ENCODE assay signal across 10 cellular contexts in the genomic region with DNA sequence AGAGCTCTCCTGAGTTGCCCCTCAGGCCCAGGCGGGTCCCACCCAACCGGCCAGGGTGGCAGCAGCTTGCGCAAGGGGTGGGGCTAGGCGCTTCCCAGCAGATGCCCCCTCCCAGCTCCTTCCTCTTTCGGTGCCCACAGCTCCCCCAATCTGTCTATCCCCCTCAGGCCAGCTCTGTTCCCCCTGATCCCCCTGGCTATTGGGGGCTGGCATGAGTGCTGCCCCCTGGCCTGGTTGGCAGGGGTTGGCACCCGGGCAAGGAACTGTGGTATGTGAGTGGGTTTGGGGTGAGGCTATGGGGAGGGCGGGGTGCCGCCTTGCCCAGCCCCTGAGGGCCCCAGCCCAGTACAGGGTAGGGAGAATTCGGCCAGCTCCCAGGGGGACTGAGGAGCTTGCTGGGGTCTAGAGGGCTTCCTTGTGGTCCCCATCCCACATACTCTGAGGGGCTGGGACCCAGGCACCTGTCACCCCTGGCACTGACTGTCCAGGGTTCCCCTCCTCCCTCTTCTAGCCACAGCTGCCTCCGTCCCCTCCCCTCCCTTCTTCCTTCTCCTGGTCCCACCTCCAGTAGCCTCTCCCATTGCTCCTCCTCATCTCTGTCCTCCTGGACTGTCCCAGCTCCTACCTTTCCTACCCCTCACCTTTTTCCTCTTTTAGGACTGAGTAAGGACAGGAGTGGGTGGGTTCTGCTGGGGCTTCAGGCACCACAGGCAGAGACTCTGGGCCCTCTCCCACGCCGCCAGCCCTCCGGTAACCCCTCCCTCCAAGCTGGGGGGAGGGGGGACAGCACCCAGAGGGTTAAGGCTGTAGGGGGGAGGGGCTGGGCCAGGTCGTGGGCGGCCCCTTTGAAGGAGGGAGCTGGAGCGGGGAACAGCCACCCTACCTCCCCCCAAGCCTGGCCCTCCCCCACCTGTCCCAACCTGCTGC. TPM values are rescaled to one million over a fixed set of nuclear protein-coding genes. Genes with fewer than 3 reads are reported as not detected.
A peak's percentile ranks its signal among the peaks of the same experiment; 100 is the strongest.
DNase-seq lines count a peak whose midpoint lies in the region; ATAC-seq, FAIRE-seq and TF ChIP-seq lines count a peak whose summit lies in the region.
"Had no signal": no experiment of that assay in that cellular context is flagged by ENCODE, and none has a peak within 500 bp of the region (broad histone marks: within the 10 kb centered on the region; RNA-seq: fewer than 3 reads in every experiment).

No MANE protein-coding gene starts in this region.

- no peak for FAIRE-seq in H1 (lab: Jason Lieb, UNC)

- ATAC-seq in GM19463 (IDR thresholded peaks at IDR 0.05; ENCODE audit: unreplicated experiment) = no peak
- no peak for ATAC-seq in HG02970 (IDR thresholded peaks at IDR 0.05; ENCODE audit: low FRiP score, unreplicated experiment)

- H3K4me1 ChIP-seq in H1 (replicated peaks in 1 of 4; ENCODE audit: control insufficient read depth in 3 of 4, insufficient read depth in 4 of 4, low read length in 3 of 4) (peaks cover 15 to 62% (median 44%) of the 10 kb centered on the region in 4 experiments), sigmoid colon (peaks cover 0 to 92% (median 78%) of the 10 kb centered on the region in 4 donors)

- TF ChIP-seq EP300 in H1 (IDR thresholded peaks at IDR 0.05; ENCODE audit: borderline replicate concordance in 1 of 2, low read depth in 2 of 2, low read length in 2 of 2) (no peak), sigmoid colon (IDR thresholded peaks at IDR 0.05) (no peak)

- H2BK5ac ChIP-seq in H1 (ENCODE audit: low read depth, low read length) = peak overlapping the region; percentile 54; the same call in 1 of the 2 replicates

- peak overlapping the region; percentile 12 for H4K91ac ChIP-seq in H1 (replicated peaks; ENCODE audit: insufficient read length, low read length)

- no peak overlapping the region for H2BK20ac ChIP-seq in H1 (ENCODE audit: low read length)

- H4K20me1 ChIP-seq in H1 (replicated peaks in 1 of 2; ENCODE audit: control insufficient read depth in 1 of 2, insufficient read depth in 2 of 2, low read length in 2 of 2) = peaks cover 0 to 17% of the 10 kb centered on the region in 2 experiments

- no peak overlapping the region for H3K56ac ChIP-seq in H1 (replicated peaks; ENCODE audit: insufficient read length, low read depth, low read length)

- H3K4ac ChIP-seq in H1 (replicated peaks; ENCODE audit: insufficient read length, low read depth, low read length) = no peak overlapping the region

- TF ChIP-seq CTCF in H1 (IDR thresholded peaks at IDR 0.05; ENCODE audit: control extremely low read depth in 1 of 3, insufficient read depth in 1 of 3, low read depth in 1 of 3, low read length in 3 of 3) = no peak
- TF ChIP-seq CTCF in sigmoid colon (IDR thresholded peaks at IDR 0.05) = no peak

- no peak overlapping the region for H3K9ac ChIP-seq in H1 (replicated peaks in 1 of 4; ENCODE audit: extremely low read depth in 1 of 4, low read depth in 3 of 4, low read length in 3 of 4)

- TF ChIP-seq POLR2A in H1 (IDR thresholded peaks at IDR 0.05; ENCODE audit: control extremely low read depth in 1 of 2, low read depth in 2 of 2, low read length in 2 of 2) = no peak
- TF ChIP-seq POLR2A in sigmoid colon (IDR thresholded peaks at IDR 0.05) = peak in 1 of 2 donors; percentile 25

- TF ChIP-seq RAD21 in H1 (IDR thresholded peaks at IDR 0.05 in 1 of 2, conservative IDR thresholded peaks at IDR 0.05 in 1 of 2; ENCODE audit: low read depth in 2 of 2, low read length in 2 of 2) = no peak

- H4K8ac ChIP-seq in H1 (ENCODE audit: extremely low read depth, insufficient read depth, low read length) = no peak overlapping the region

- H3K4me1 Mint-ChIP-seq in T-helper 1 cell treated with Interleukin-12 subunit alpha and Interleukin-12 subunit beta and Interleukin-4 antibody, amounts not matched to agents 30 μg/mL and 1 μg/mL, for 36 hours (ENCODE audit: low read depth) = peaks cover 61% of the 10 kb centered on the region

- no peak overlapping the region for H2BK15ac ChIP-seq in H1 (ENCODE audit: low read length)

- CTCF ChIA-PET in H1 (lab: Charles Lee; ENCODE audit: partially characterized antibody) = interaction anchor here (0.5 to 18.6 kb wide), 19 partner anchors 10 to 236 kb away, joined by 3 to 354 read pairs (median 4); partner anchors contain the start of genes ADAM15, EFNA4, FLAD1 and LENEP

- H2AFZ ChIP-seq in H1 (ENCODE audit: low read length) = no peak overlapping the region

- WGBS in H1 (ENCODE audit: extremely low coverage in 1 of 2, insufficient coverage in 1 of 2, insufficient read length in 1 of 2, insufficient replicate concordance in 2 of 2, low coverage in 1 of 2, low lambda C conversion rate in 2 of 2, missing lambda C conversion rate in 1 of 2), 2 experiments = 79% methylated on average over 9 of the region's 16 CpGs; no CpG with 5 or more reads in 1 of the 2 experiments
- 14 to 56% methylated on average over 16 of the region's 16 CpGs for WGBS in sigmoid colon, 2 donors

- POLR2A ChIA-PET in H1 (lab: Charles Lee; ENCODE audit: partially characterized antibody) = interaction anchor here (0.9 to 14.8 kb wide), 8 partner anchors 7 to 53 kb away, joined by 3 to 128 read pairs (median 7); partner anchors contain the start of genes CKS1B, FLAD1, LENEP and PBXIP1

- H2BK120ac ChIP-seq in H1 (replicated peaks; ENCODE audit: low read depth, low read length) = no peak overlapping the region

- H3K27me3 ChIP-seq in H1 (replicated peaks in 1 of 4; ENCODE audit: control insufficient read depth in 3 of 4, extremely low read depth in 1 of 4, insufficient read depth in 3 of 4, low read length in 3 of 4) (no peaks in the 10 kb centered on the region), sigmoid colon (no peaks in the 10 kb centered on the region)

- intact Hi-C loops in sigmoid colon (cut with DNase I) = no loop called here

- peak in 8 of 14 donors; percentile 22 to 67 (median 50) for DNase-seq in C1 segment of cervical spinal cord (lab: John Stamatoyannopoulos, UW)
- no peak for DNase-seq in H1 (ENCODE audit: low read depth in 1 of 2, low spot score in 2 of 2)
- no peak for DNase-seq in sigmoid colon
- no peak for DNase-seq in NCI-H1694 treated with DMSO at 0.1 percent for 48 hours (lab: John Stamatoyannopoulos, UW)
- DNase-seq in KG1 (lab: John Stamatoyannopoulos, UW) = no peak
- DNase-seq: endodermal cell, SHP77 had no signal

- no peaks in the 10 kb centered on the region for H3K9me3 Mint-ChIP-seq in T-helper 1 cell treated with Interleukin-12 subunit alpha and Interleukin-12 subunit beta and Interleukin-4 antibody, amounts not matched to agents 30 μg/mL and 1 μg/mL, for 36 hours
- H3K9me3 Mint-ChIP-seq: endodermal cell had no signal

- peak overlapping the region; percentile 98 for H3K4me3 Mint-ChIP-seq in T-helper 1 cell treated with Interleukin-12 subunit alpha and Interleukin-12 subunit beta and Interleukin-4 antibody, amounts not matched to agents 30 μg/mL and 1 μg/mL, for 36 hours
- H3K4me3 Mint-ChIP-seq: endodermal cell had no signal

- H3K9me3 ChIP-seq in H1 (ENCODE audit: insufficient read depth in 2 of 2, low read depth in 1 of 2, low read length in 1 of 2) = no peaks in the 10 kb centered on the region
- H3K9me3 ChIP-seq in sigmoid colon = no peaks in the 10 kb centered on the region

- H3K36me3 ChIP-seq in H1 (ENCODE audit: control insufficient read depth in 2 of 4, insufficient read depth in 4 of 4, low read length in 3 of 4) (peaks cover 0 to 2% (median 0%) of the 10 kb centered on the region in 4 experiments; a peak in 2 of 8 replicates), sigmoid colon (no peaks in the 10 kb centered on the region)

- peaks cover 3% of the 10 kb centered on the region; the same call in 1 of the 2 replicates for H3K23me2 ChIP-seq in H1 (ENCODE audit: low read depth, low read length)

- H2AK5ac ChIP-seq in H1 (ENCODE audit: low read depth, low read length) = no peak overlapping the region

- H3K27me3 Mint-ChIP-seq in T-helper 1 cell treated with Interleukin-12 subunit alpha and Interleukin-12 subunit beta and Interleukin-4 antibody, amounts not matched to agents 30 μg/mL and 1 μg/mL, for 36 hours (ENCODE audit: low read depth) = no peaks in the 10 kb centered on the region

- peaks cover 0 to 60% of the 10 kb centered on the region in 2 experiments; a peak in 3 of 4 replicates for H3K79me2 ChIP-seq in H1 (ENCODE audit: control insufficient read depth in 1 of 2, insufficient read depth in 2 of 2, low read length in 2 of 2)

- peak overlapping the region; percentile 97 for H3K27ac Mint-ChIP-seq in T-helper 1 cell treated with Interleukin-12 subunit alpha and Interleukin-12 subunit beta and Interleukin-4 antibody, amounts not matched to agents 30 μg/mL and 1 μg/mL, for 36 hours
- H3K27ac Mint-ChIP-seq: endodermal cell had no signal

- peak overlapping the region; percentile 39; the same call in 1 of the 2 replicates for H2BK12ac ChIP-seq in H1 (ENCODE audit: low read depth, low read length)

- H3K27ac ChIP-seq in H1 (ENCODE audit: low read depth, low read length) (no peak overlapping the region), sigmoid colon (peak overlapping the region; percentile 96 to 99 (median 98))

- no peak overlapping the region for H3K14ac ChIP-seq in H1 (ENCODE audit: insufficient read length)

- H3K79me1 ChIP-seq in H1 (ENCODE audit: low read depth, low read length) = peaks cover 20% of the 10 kb centered on the region

- H3K4me3 ChIP-seq in H1 (ENCODE audit: extremely low read depth in 1 of 4, insufficient read depth in 2 of 4, low read depth in 3 of 4, low read length in 4 of 4) (peak overlapping the region in 1 of 4 experiments; percentile 36; a peak in 2 of 8 replicates), sigmoid colon (peak overlapping the region in 3 of 4 donors; percentile 15 to 32 (median 25))

- H3K18ac ChIP-seq in H1 (ENCODE audit: extremely low read depth, low read length) = peak overlapping the region; percentile 83; the same call in 1 of the 2 replicates

- no peak overlapping the region for H3K23ac ChIP-seq in H1 (ENCODE audit: insufficient read length)

- H3K4me2 ChIP-seq in H1 (ENCODE audit: insufficient read depth in 1 of 2, low read depth in 2 of 2, low read length in 2 of 2) = peak overlapping the region; percentile 34 to 42; a peak in 3 of 4 replicates

- H3K36me3 Mint-ChIP-seq in T-helper 1 cell treated with Interleukin-12 subunit alpha and Interleukin-12 subunit beta and Interleukin-4 antibody, amounts not matched to agents 30 μg/mL and 1 μg/mL, for 36 hours (ENCODE audit: low read depth) = peaks cover 25% of the 10 kb centered on the region

- peak overlapping the region; percentile 41 for H4K5ac ChIP-seq in H1 (ENCODE audit: insufficient read length, low read depth, low read length)

RNA-seq across cellular contexts. Expression of gene ZBTB7B, which starts 5.7 kb away (rescaled TPM):
- total RNA-seq in H1 (2021; fragmentation: NEBNext Ultra II Directional; extraction: Animal tissue kit (Norgen Biotek cat#: 25700)) = 22.1 and 24.5 TPM in 2 replicates
- polyA plus RNA-seq in H1 (2011; rRNA removed) = 36.9 and 38.3 TPM in 2 replicates
- 28.7 TPM for polyA plus RNA-seq in H1 (2011; cell fraction: cytosol; rRNA removed)
- 38.2 TPM for polyA plus RNA-seq in H1 (2011; cell fraction: nucleus; rRNA removed)
- 11.5 to 24.0 TPM (median 20.2 TPM) in 4 replicates for polyA plus RNA-seq in H1 (2012, experiment 1 of 2)
- polyA plus RNA-seq in H1 (2012, experiment 2 of 2) = 15.2 TPM
- 8.9 TPM for polyA plus RNA-seq in H1 (2013, experiment 1 of 2)
- 9.4 TPM for polyA plus RNA-seq in H1 (2013, experiment 2 of 2)
- 16.1 and 19.4 TPM in 2 replicates for polyA minus RNA-seq in H1 (2011; rRNA and poly(A)+ RNA removed)
- polyA minus RNA-seq in H1 (2011; cell fraction: cytosol; rRNA and poly(A)+ RNA removed) = 22.2 TPM
- 19.9 TPM for polyA minus RNA-seq in H1 (2011; cell fraction: nucleus; rRNA and poly(A)+ RNA removed)
- 10 to 100 TPM; 24.4 to 35.3 (median 29.5) TPM for total RNA-seq in sigmoid colon
- 100 to 1,000 TPM in 2 of 3 donors, 10 to 100 TPM in 1; 71.5 to 342 (median 141) TPM for polyA plus RNA-seq in sigmoid colon

RNA-seq across cellular contexts. Expression of gene LENEP, which starts 14.9 kb away (rescaled TPM):
- 1.2 and 1.3 TPM in 2 replicates for total RNA-seq in H1 (2021; fragmentation: NEBNext Ultra II Directional; extraction: Animal tissue kit (Norgen Biotek cat#: 25700))
- polyA plus RNA-seq in H1 (2011; rRNA removed) (1.1 TPM in 1 of 2 replicates, not detected in the other), sigmoid colon (under 1 TPM in 1 of 3 donors, not detected in 2; 0.39 TPM)
- 0.23 TPM for polyA plus RNA-seq in H1 (2011; cell fraction: cytosol; rRNA removed)
- 1.5 TPM for polyA plus RNA-seq in H1 (2011; cell fraction: nucleus; rRNA removed)
- polyA plus RNA-seq in H1 (2012, experiment 1 of 2) = 0.32 TPM in 1 of 4 replicates, not detected in the others
- polyA plus RNA-seq in H1 (2012, experiment 2 of 2) = not detected
- 0.61 TPM for polyA plus RNA-seq in H1 (2013, experiment 1 of 2)
- not detected for polyA plus RNA-seq in H1 (2013, experiment 2 of 2)
- polyA minus RNA-seq in H1 (2011; rRNA and poly(A)+ RNA removed) = 6.1 and 8.4 TPM in 2 replicates
- not detected for polyA minus RNA-seq in H1 (2011; cell fraction: cytosol; rRNA and poly(A)+ RNA removed)
- polyA minus RNA-seq in H1 (2011; cell fraction: nucleus; rRNA and poly(A)+ RNA removed) = 15.3 TPM
- total RNA-seq in sigmoid colon = not detected

RNA-seq across cellular contexts. Expression of gene FLAD1, which starts 25.1 kb away (rescaled TPM):
- total RNA-seq in H1 (2021; fragmentation: NEBNext Ultra II Directional; extraction: Animal tissue kit (Norgen Biotek cat#: 25700)) = 97.4 and 104 TPM in 2 replicates
- polyA plus RNA-seq in H1 (2011; rRNA removed) (143 and 189 TPM in 2 replicates), sigmoid colon (10 to 100 TPM; 24.6 to 36.5 (median 27.7) TPM)
- polyA plus RNA-seq in H1 (2011; cell fraction: cytosol; rRNA removed) = 152 TPM
- 250 TPM for polyA plus RNA-seq in H1 (2011; cell fraction: nucleus; rRNA removed)
- 116 to 134 TPM (median 122 TPM) in 4 replicates for polyA plus RNA-seq in H1 (2012, experiment 1 of 2)
- polyA plus RNA-seq in H1 (2012, experiment 2 of 2) = 127 TPM
- 95.1 TPM for polyA plus RNA-seq in H1 (2013, experiment 1 of 2)
- polyA plus RNA-seq in H1 (2013, experiment 2 of 2) = 95.5 TPM
- polyA minus RNA-seq in H1 (2011; rRNA and poly(A)+ RNA removed) = 149 and 177 TPM in 2 replicates
- 69.5 TPM for polyA minus RNA-seq in H1 (2011; cell fraction: cytosol; rRNA and poly(A)+ RNA removed)
- polyA minus RNA-seq in H1 (2011; cell fraction: nucleus; rRNA and poly(A)+ RNA removed) = 81.1 TPM
- 10 to 100 TPM; 17.5 to 22.8 (median 18.5) TPM for total RNA-seq in sigmoid colon

RNA-seq across cellular contexts. Expression of gene DCST2, which starts 25.3 kb away (rescaled TPM):
- 0.43 TPM in 1 of 2 replicates, not detected in the other for total RNA-seq in H1 (2021; fragmentation: NEBNext Ultra II Directional; extraction: Animal tissue kit (Norgen Biotek cat#: 25700))
- polyA plus RNA-seq in H1 (2011; rRNA removed) (1.7 and 2.1 TPM in 2 replicates), sigmoid colon (1 to 10 TPM in 1 of 3 donors, not detected in 2; 2.0 TPM)
- 1.9 TPM for polyA plus RNA-seq in H1 (2011; cell fraction: cytosol; rRNA removed)
- polyA plus RNA-seq in H1 (2011; cell fraction: nucleus; rRNA removed) = 10.2 TPM
- 0.26 to 1.0 TPM (median 0.74 TPM) in 4 replicates for polyA plus RNA-seq in H1 (2012, experiment 1 of 2)
- 0.13 TPM for polyA plus RNA-seq in H1 (2012, experiment 2 of 2)
- polyA plus RNA-seq in H1 (2013, experiment 1 of 2) = 0.53 TPM
- 0.26 TPM for polyA plus RNA-seq in H1 (2013, experiment 2 of 2)
- polyA minus RNA-seq in H1 (2011; rRNA and poly(A)+ RNA removed) = 0.07 and 1.6 TPM in 2 replicates
- polyA minus RNA-seq in H1 (2011; cell fraction: cytosol; rRNA and poly(A)+ RNA removed) = not detected
- 0.30 TPM for polyA minus RNA-seq in H1 (2011; cell fraction: nucleus; rRNA and poly(A)+ RNA removed)
- total RNA-seq in sigmoid colon = under 1 TPM in 3 of 4 donors, not detected in 1; 0.27 to 0.49 (median 0.36) TPM

RNA-seq across cellular contexts. Expression of gene DCST1, which starts 25.3 kb away (rescaled TPM):
- not detected in 2 replicates for total RNA-seq in H1 (2021; fragmentation: NEBNext Ultra II Directional; extraction: Animal tissue kit (Norgen Biotek cat#: 25700))
- 0.03 TPM in 1 of 2 replicates, not detected in the other for polyA plus RNA-seq in H1 (2011; rRNA removed)
- not detected for polyA plus RNA-seq in H1 (2011; cell fraction: cytosol; rRNA removed)
- polyA plus RNA-seq in H1 (2011; cell fraction: nucleus; rRNA removed) = 0.24 TPM
- polyA plus RNA-seq in H1 (2012, experiment 1 of 2) = 0.08 TPM in 1 of 4 replicates, not detected in the others
- polyA plus RNA-seq in H1 (2012, experiment 2 of 2) = not detected
- polyA plus RNA-seq in H1 (2013, experiment 1 of 2) = 0.06 TPM
- not detected for polyA plus RNA-seq in H1 (2013, experiment 2 of 2)
- polyA minus RNA-seq in H1 (2011; rRNA and poly(A)+ RNA removed) = not detected in 2 replicates
- polyA minus RNA-seq in H1 (2011; cell fraction: cytosol; rRNA and poly(A)+ RNA removed) = not detected
- polyA minus RNA-seq in H1 (2011; cell fraction: nucleus; rRNA and poly(A)+ RNA removed) = not detected
- total RNA-seq in sigmoid colon = under 1 TPM in 1 of 4 donors, not detected in 3; 0.16 TPM
- polyA plus RNA-seq in sigmoid colon = under 1 TPM in 1 of 3 donors, not detected in 2; 0.09 TPM
- total RNA-seq: endodermal cell had no signal

Comparison
In these comparisons a context has a peak if more than half of its experiments do, and no peak if none do; other contexts are left out.
1. DNase-seq: peak in C1 segment of cervical spinal cord (8 of 14); none in H1 (0 of 2), sigmoid colon (single experiment), NCI-H1694 treated with DMSO at 0.1 percent for 48 hours (single experiment) and KG1 (single experiment).